Comparison of ENCODE assay signal across 8 cellular contexts in genomic region chr14:64698899-64699298, GRCh38. TPM values are rescaled to one million over a fixed set of nuclear protein-coding genes. Genes with fewer than 3 reads are reported as not detected.
DNase-seq lines count a peak whose midpoint lies in the region; ATAC-seq, FAIRE-seq and TF ChIP-seq lines count a peak whose summit lies in the region.

No MANE protein-coding gene starts in this region.

- no peak overlapping the region for H3K27ac ChIP-seq in RWPE2 (ENCODE audit: poor library complexity, severe bottlenecking)
- H3K27ac ChIP-seq in keratinocyte (ENCODE audit: control insufficient read depth, insufficient read depth, low read length) = no peak overlapping the region
- peak overlapping the region; percentile 72 to 77 (median 76) for H3K27ac ChIP-seq in transverse colon

- H3K9me3 ChIP-seq in RWPE2 (ENCODE audit: severe bottlenecking) (no peaks in the 10 kb centered on the region), keratinocyte (ENCODE audit: control insufficient read depth, low read depth, low read length) (no peaks in the 10 kb centered on the region), transverse colon (no peaks in the 10 kb centered on the region)

- H3K9me1 ChIP-seq in keratinocyte (ENCODE audit: control insufficient read depth, extremely low read depth, insufficient read depth, low read length) = no peaks in the 10 kb centered on the region

- peaks cover 52% of the 10 kb centered on the region for H3K27me3 Mint-ChIP-seq in activated CD4-positive, alpha-beta T cell treated with anti-CD3 and anti-CD28 coated beads, Interleukin-2, amount 10 ng/mL, durations not matched to agents 24 days and 14 days

- H3K27ac Mint-ChIP-seq in activated CD4-positive, alpha-beta T cell treated with anti-CD3 and anti-CD28 coated beads, Interleukin-2, amount 10 ng/mL, durations not matched to agents 24 days and 14 days = no peak overlapping the region

- peak; percentile 71 for FAIRE-seq in keratinocyte (lab: Jason Lieb, UNC)

- H3K4me2 ChIP-seq in keratinocyte (ENCODE audit: control insufficient read depth, extremely low read depth, insufficient read depth, low read depth, low read length) = peak overlapping the region; percentile 40

- in situ Hi-C loops in transverse colon (cut with MboI; ENCODE audit: low pct_ligation_motif_present in 1 of 4, low pct_unique_long_range_greater_than_20kb in 1 of 4, low sequenced_read_pairs in 3 of 4) = no loop called here

- no peak for TF ChIP-seq POLR2A in transverse colon (IDR thresholded peaks at IDR 0.05)

- no peak overlapping the region for H3K9ac ChIP-seq in keratinocyte (ENCODE audit: control insufficient read depth, extremely low read depth, insufficient read depth, low read length)

- dilution Hi-C loops in keratinocyte (cut with MboI; ENCODE audit: extremely low pct_ligation_motif_present, low sequenced_read_pairs) = no loop called here

- H3K27me3 ChIP-seq in RWPE2 (ENCODE audit: insufficient read depth, poor library complexity, severe bottlenecking) = no peaks in the 10 kb centered on the region
- no peaks in the 10 kb centered on the region for H3K27me3 ChIP-seq in keratinocyte (ENCODE audit: control insufficient read depth, extremely low read depth, insufficient read depth, low read length)
- H3K27me3 ChIP-seq in transverse colon = no peaks in the 10 kb centered on the region

- no peak overlapping the region for H2AFZ ChIP-seq in keratinocyte (ENCODE audit: control insufficient read depth, low read length)

- H4K20me1 ChIP-seq in keratinocyte (ENCODE audit: control insufficient read depth, extremely low read depth, insufficient read depth, low read length) = no peaks in the 10 kb centered on the region

- no peak for TF ChIP-seq EP300 in transverse colon (IDR thresholded peaks at IDR 0.05; ENCODE audit: low read depth)

- intact Hi-C loops in activated CD4-positive, alpha-beta T cell treated with anti-CD3 and anti-CD28 coated beads, Interleukin-2, amount 10 ng/mL, durations not matched to agents 24 days and 14 days (cut with micrococcal nuclease) = no loop called here
- intact Hi-C loops in transverse colon (cut with DNase I; ENCODE audit: low total_unique reads) = no loop called here

- H3K36me3 Mint-ChIP-seq in activated CD4-positive, alpha-beta T cell treated with anti-CD3 and anti-CD28 coated beads, Interleukin-2, amount 10 ng/mL, durations not matched to agents 24 days and 14 days (ENCODE audit: low read depth) = no peaks in the 10 kb centered on the region

- peaks cover 1% of the 10 kb centered on the region for H3K79me2 ChIP-seq in keratinocyte (ENCODE audit: control insufficient read depth, insufficient read depth, low read length)

- ATAC-seq in RWPE2 (ENCODE audit: low read depth) (0 out of 3 replicates have a peak, but pooled peaks have one; percentile 20), GM19397 (IDR thresholded peaks at IDR 0.05; ENCODE audit: unreplicated experiment) (no peak)

- H3K4me3 Mint-ChIP-seq in activated CD4-positive, alpha-beta T cell treated with anti-CD3 and anti-CD28 coated beads, Interleukin-2, amount 10 ng/mL, durations not matched to agents 24 days and 14 days = peak overlapping the region; percentile 7

- no peaks in the 10 kb centered on the region for H3K9me3 Mint-ChIP-seq in activated CD4-positive, alpha-beta T cell treated with anti-CD3 and anti-CD28 coated beads, Interleukin-2, amount 10 ng/mL, durations not matched to agents 24 days and 14 days

- no peak for TF ChIP-seq CTCF in RWPE2 (IDR thresholded peaks at IDR 0.05; ENCODE audit: poor library complexity, severe bottlenecking)
- no peak for TF ChIP-seq CTCF in keratinocyte (optimal IDR thresholded peaks at IDR 0.05 in 1 of 3, IDR thresholded peaks at IDR 0.05 in 1 of 3, conservative IDR thresholded peaks at IDR 0.05 in 1 of 3; ENCODE audit: extremely low read depth in 1 of 3, insufficient read depth in 2 of 3, low read length in 3 of 3)
- TF ChIP-seq CTCF in transverse colon (IDR thresholded peaks at IDR 0.05) = peak in 1 of 5 experiments; percentile 2

- WGBS in transverse colon (ENCODE audit: low coverage in 1 of 2), 2 donors = 0 to 34% methylated on average over 2 to 7 of the region's 7 CpGs

- H3K4me1 ChIP-seq in RWPE2 (ENCODE audit: insufficient read depth, poor library complexity, severe bottlenecking) (peaks cover 26% of the 10 kb centered on the region), keratinocyte (ENCODE audit: control insufficient read depth, extremely low read depth, insufficient read depth, low read length) (peaks cover 33% of the 10 kb centered on the region), transverse colon (peaks cover 16 to 60% (median 52%) of the 10 kb centered on the region in 4 donors)

- peaks cover 33% of the 10 kb centered on the region for H3K4me1 Mint-ChIP-seq in activated CD4-positive, alpha-beta T cell treated with anti-CD3 and anti-CD28 coated beads, Interleukin-2, amount 10 ng/mL, durations not matched to agents 24 days and 14 days

- H3K36me3 ChIP-seq in RWPE2 (ENCODE audit: low read depth) (no peaks in the 10 kb centered on the region), keratinocyte (ENCODE audit: control insufficient read depth in 2 of 2, extremely low read depth in 1 of 2, insufficient read depth in 2 of 2, low read length in 2 of 2) (no peaks in the 10 kb centered on the region), transverse colon (no peaks in the 10 kb centered on the region)

- H3K4me3 ChIP-seq in RWPE2 (ENCODE audit: severe bottlenecking) (no peak overlapping the region), keratinocyte (ENCODE audit: control insufficient read depth in 2 of 3, extremely low read depth in 1 of 3, insufficient read depth in 2 of 3, low read depth in 1 of 3, low read length in 3 of 3) (no peak overlapping the region), transverse colon (no peak overlapping the region)

- peak; percentile 76 for DNase-seq in activated CD4-positive, alpha-beta T cell treated with anti-CD3 and anti-CD28 coated beads, Interleukin-2, amount 10 ng/mL, durations not matched to agents 24 days and 14 days
- no peak for DNase-seq in activated CD4-positive, alpha-beta T cell treated with anti-CD3 and anti-CD28 coated beads, Interleukin-2, amount 50 U/mL, for 1 hour
- DNase-seq in RWPE2 (ENCODE audit: low spot score) (peak; percentile 10), keratinocyte (ENCODE audit: low read depth, low spot score) (no peak), transverse colon (peak; percentile 80), HuH-7.5 (ENCODE audit: low spot score) (no peak)
- no peak for DNase-seq in activated CD4-positive, CD25-positive, alpha-beta regulatory T cell (lab: John Stamatoyannopoulos, UW)

RNA-seq across cellular contexts. Expression of gene PLEKHG3, which starts 5.3 kb away (rescaled TPM):
- total RNA-seq in activated CD4-positive, alpha-beta T cell treated with anti-CD3 and anti-CD28 coated beads, Interleukin-2, amount 10 ng/mL, durations not matched to agents 24 days and 14 days = 3.0 and 3.1 TPM in 2 replicates
- 71.0 to 89.1 TPM (median 73.2 TPM) in 3 replicates for polyA plus RNA-seq in keratinocyte
- polyA plus RNA-seq in keratinocyte (2011; ENCODE audit: low read depth) = 19.7 TPM
- polyA plus RNA-seq in keratinocyte (2011; cell fraction: cytosol; rRNA removed) = 49.2 and 65.2 TPM in 2 replicates
- polyA plus RNA-seq in keratinocyte (2011; cell fraction: nucleus; rRNA removed) = 171 and 186 TPM in 2 replicates
- 36.9 and 94.1 TPM in 2 replicates for polyA plus RNA-seq in keratinocyte (2012; ENCODE audit: low replicate concordance)
- 96.2 to 104 TPM (median 102 TPM) in 3 replicates for polyA minus RNA-seq in keratinocyte
- 107 TPM for polyA minus RNA-seq in keratinocyte (2011; cell fraction: cytosol; rRNA and poly(A)+ RNA removed)
- polyA minus RNA-seq in keratinocyte (2011; cell fraction: nucleus; rRNA and poly(A)+ RNA removed) = 103 and 143 TPM in 2 replicates
- 100 to 1,000 TPM in 2 of 4 donors, 10 to 100 TPM in 2; 58.1 to 273 (median 94.7) TPM for total RNA-seq in transverse colon

Comparison
In these comparisons a context has a peak if more than half of its experiments do, and no peak if none do; other contexts are left out.
1. DNase-seq: peak in activated CD4-positive, alpha-beta T cell treated with anti-CD3 and anti-CD28 coated beads, Interleukin-2, amount 10 ng/mL, durations not matched to agents 24 days and 14 days (single experiment), RWPE2 (single experiment) and transverse colon (single experiment); none in activated CD4-positive, alpha-beta T cell treated with anti-CD3 and anti-CD28 coated beads, Interleukin-2, amount 50 U/mL, for 1 hour (single experiment), keratinocyte (single experiment), HuH-7.5 (single experiment) and activated CD4-positive, CD25-positive, alpha-beta regulatory T cell (0 of 4).
2. H3K27ac ChIP-seq: peak in transverse colon (4 of 4); none in RWPE2 (single experiment) and keratinocyte (single experiment).
3. RNA of gene PLEKHG3, which starts 5.3 kb away (total RNA-seq): 58.1 to 273 TPM in transverse colon; 3.0 to 3.1 TPM in activated CD4-positive, alpha-beta T cell treated with anti-CD3 and anti-CD28 coated beads, Interleukin-2, amount 10 ng/mL, durations not matched to agents 24 days and 14 days; every median in the first group is over 10 times any median in the second.